In the genomic region with DNA sequence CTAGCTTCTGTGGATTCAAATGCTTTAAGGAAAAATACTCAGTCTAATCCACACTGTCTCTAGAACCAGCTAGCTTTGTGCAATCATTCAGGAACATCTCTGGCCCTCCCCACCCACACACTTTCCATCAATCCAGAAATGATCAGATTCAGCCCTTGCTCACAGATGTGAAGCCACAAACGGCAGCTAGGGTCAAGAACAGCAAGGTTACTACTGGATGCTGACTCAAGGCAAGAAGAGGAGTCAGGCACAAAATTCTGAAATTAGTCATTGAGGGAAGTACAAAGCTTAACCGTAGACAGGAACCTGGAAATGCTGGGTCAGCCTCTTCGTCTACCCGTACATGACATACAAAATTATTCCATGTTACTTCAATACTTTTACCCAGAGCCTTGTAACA, we compare ENCODE assay signal across 19 cellular contexts.
DNase-seq lines count a peak whose midpoint lies in the region; ATAC-seq and TF ChIP-seq lines count a peak whose summit lies in the region.
"Had no signal": no experiment of that assay in that cellular context is flagged by ENCODE, and none has a peak within 500 bp of the region (broad histone marks: within the 10 kb centered on the region; RNA-seq: fewer than 3 reads in every experiment).

No MANE protein-coding gene starts in this region.

- no peak overlapping the region for H3K27ac ChIP-seq in adrenal gland
- H3K27ac ChIP-seq: neural progenitor cell, right atrium auricular region had no signal

- no peak for TF ChIP-seq POLR2A in adrenal gland (IDR thresholded peaks at IDR 0.05)

- peak; percentile 94 for ATAC-seq in stimulated activated effector memory CD8-positive, alpha-beta T cell treated with anti-CD3 and anti-CD28 coated beads, Interleukin-12 subunit alpha, Interleukin-12 subunit beta, amount 100 ng/mL, for 72 hours
- ATAC-seq: HCT116, Right ventricle myocardium inferior, T-helper 17 cell had no signal

- H3K4me1 ChIP-seq in adrenal gland (replicated peaks in 1 of 2): no peaks in the 10 kb centered on the region
- H3K4me1 ChIP-seq: Caco-2, neural progenitor cell, right atrium auricular region had no signal

- no peaks in the 10 kb centered on the region for H3K27me3 Mint-ChIP-seq in activated naive CD4-positive, alpha-beta T cell treated with anti-CD3 and anti-CD28 coated beads, Interleukin-2, amount 10 ng/mL, durations not matched to agents 7 days and 5 days
- H3K27me3 Mint-ChIP-seq: dendritic cell treated with granulocyte-macrophage colony-stimulating factor and Interleukin-4, amounts not matched to agents 40 ng/mL and 50 ng/mL, for 4 days had no signal

- no peaks in the 10 kb centered on the region for H3K4me1 Mint-ChIP-seq in activated naive CD4-positive, alpha-beta T cell treated with anti-CD3 and anti-CD28 coated beads, Interleukin-2, amount 10 ng/mL, durations not matched to agents 7 days and 5 days
- H3K4me1 Mint-ChIP-seq in stimulated activated effector memory CD8-positive, alpha-beta T cell treated with anti-CD3 and anti-CD28 coated beads, Interleukin-12 subunit alpha, Interleukin-12 subunit beta, amount 100 ng/mL, for 72 hours: peaks cover 13% of the 10 kb centered on the region
- H3K4me1 Mint-ChIP-seq: T-helper 17 cell had no signal

- H3K36me3 Mint-ChIP-seq in activated naive CD4-positive, alpha-beta T cell treated with anti-CD3 and anti-CD28 coated beads, Interleukin-2, amount 10 ng/mL, durations not matched to agents 7 days and 5 days: no peaks in the 10 kb centered on the region
- no peaks in the 10 kb centered on the region for H3K36me3 Mint-ChIP-seq in stimulated activated effector memory CD8-positive, alpha-beta T cell treated with anti-CD3 and anti-CD28 coated beads, Interleukin-12 subunit alpha, Interleukin-12 subunit beta, amount 100 ng/mL, for 72 hours
- H3K36me3 Mint-ChIP-seq: neural progenitor cell had no signal

- no peak overlapping the region for H3K4me3 Mint-ChIP-seq in activated naive CD4-positive, alpha-beta T cell treated with anti-CD3 and anti-CD28 coated beads, Interleukin-2, amount 10 ng/mL, durations not matched to agents 7 days and 5 days
- H3K4me3 Mint-ChIP-seq in stimulated activated effector memory CD8-positive, alpha-beta T cell treated with anti-CD3 and anti-CD28 coated beads, Interleukin-12 subunit alpha, Interleukin-12 subunit beta, amount 100 ng/mL, for 72 hours: peak overlapping the region; percentile 34
- H3K4me3 Mint-ChIP-seq: dendritic cell treated with granulocyte-macrophage colony-stimulating factor and Interleukin-4, amounts not matched to agents 40 ng/mL and 50 ng/mL, for 4 days; neural progenitor cell; T-helper 17 cell had no signal

- H3K9me3 ChIP-seq in adrenal gland (replicated peaks in 1 of 3): no peaks in the 10 kb centered on the region
- H3K9me3 ChIP-seq: right atrium auricular region had no signal

- H3K27me3 ChIP-seq in adrenal gland: no peaks in the 10 kb centered on the region
- H3K27me3 ChIP-seq: neural progenitor cell, right atrium auricular region had no signal

- H3K4me3 ChIP-seq in choroid plexus epithelial cell (ENCODE audit: low read depth, low read length) (no peak overlapping the region), adrenal gland (no peak overlapping the region)
- H3K4me3 ChIP-seq: lung, neural progenitor cell, right atrium auricular region had no signal

- DNase-seq in activated naive CD4-positive, alpha-beta T cell treated with Interleukin-2 at 50 U/mL for 16 hours: peak; percentile 2
- DNase-seq in activated naive CD4-positive, alpha-beta T cell treated with anti-CD3 and anti-CD28 coated beads, Interleukin-2, amount 10 ng/mL, durations not matched to agents 7 days and 5 days: no peak
- peak; percentile 50 for DNase-seq in HT1080 (ENCODE audit: low read depth)
- peak; percentile 74 for DNase-seq in choroid plexus epithelial cell (ENCODE audit: low read depth)
- DNase-seq in stimulated activated effector memory CD8-positive, alpha-beta T cell treated with anti-CD3 and anti-CD28 coated beads, Interleukin-12 subunit alpha, Interleukin-12 subunit beta, amount 100 ng/mL, for 72 hours (ENCODE audit: low spot score in 2 of 2): peak; percentile 3 to 62
- DNase-seq in NCI-H1417 treated with DMSO at 0.1 percent for 48 hours (lab: John Stamatoyannopoulos, UW): no peak
- DNase-seq in adrenal gland: no peak
- DNase-seq in NCI-H345 (lab: John Stamatoyannopoulos, UW): no peak
- DNase-seq: activated CD4-positive, alpha-beta T cell treated with anti-CD3 and anti-CD28 coated beads, Interleukin-2, amount 50 U/mL, for 4 hours; Caco-2; NCI-H2171; NK-92 treated with Interleukin-12 subunit alpha and Interleukin-12 subunit beta, amount 100 ng/mL, for 24 hours; T-helper 17 cell had no signal

- WGBS in adrenal gland, 4 donors: 70 to 83% (median 73%) methylated on average over 4 of the region's 4 CpGs

- no peaks in the 10 kb centered on the region for H3K9me3 Mint-ChIP-seq in activated naive CD4-positive, alpha-beta T cell treated with anti-CD3 and anti-CD28 coated beads, Interleukin-2, amount 10 ng/mL, durations not matched to agents 7 days and 5 days
- no peaks in the 10 kb centered on the region for H3K9me3 Mint-ChIP-seq in stimulated activated effector memory CD8-positive, alpha-beta T cell treated with anti-CD3 and anti-CD28 coated beads, Interleukin-12 subunit alpha, Interleukin-12 subunit beta, amount 100 ng/mL, for 72 hours
- H3K9me3 Mint-ChIP-seq: dendritic cell treated with granulocyte-macrophage colony-stimulating factor and Interleukin-4, amounts not matched to agents 40 ng/mL and 50 ng/mL, for 4 days; neural progenitor cell had no signal

- no peaks in the 10 kb centered on the region for H3K36me3 ChIP-seq in adrenal gland (replicated peaks in 1 of 2)
- H3K36me3 ChIP-seq: neural progenitor cell, right atrium auricular region had no signal

- intact Hi-C loops in adrenal gland (cut with DNase I): no loop called here

- CTCF ChIA-PET in activated naive CD4-positive, alpha-beta T cell treated with anti-CD3 and anti-CD28 coated beads, Interleukin-2, amount 10 ng/mL, durations not matched to agents 7 days and 5 days (lab: Charles Lee): no interaction called here

- no peak overlapping the region for H3K27ac Mint-ChIP-seq in activated naive CD4-positive, alpha-beta T cell treated with anti-CD3 and anti-CD28 coated beads, Interleukin-2, amount 10 ng/mL, durations not matched to agents 7 days and 5 days
- H3K27ac Mint-ChIP-seq in stimulated activated effector memory CD8-positive, alpha-beta T cell treated with anti-CD3 and anti-CD28 coated beads, Interleukin-12 subunit alpha, Interleukin-12 subunit beta, amount 100 ng/mL, for 72 hours: peak overlapping the region; percentile 59
- H3K27ac Mint-ChIP-seq: dendritic cell treated with granulocyte-macrophage colony-stimulating factor and Interleukin-4, amounts not matched to agents 40 ng/mL and 50 ng/mL, for 4 days; neural progenitor cell; T-helper 17 cell had no signal

- peak; percentile 29 for TF ChIP-seq CTCF in choroid plexus epithelial cell (conservative IDR thresholded peaks at IDR 0.05; ENCODE audit: low read depth, low read length)
- no peak for TF ChIP-seq CTCF in adrenal gland (IDR thresholded peaks at IDR 0.05)

Comparison
In these comparisons a context has a peak if more than half of its experiments do, and no peak if none do; other contexts are left out.
1. DNase-seq: peak in activated naive CD4-positive, alpha-beta T cell treated with Interleukin-2 at 50 U/mL for 16 hours (single experiment), HT1080 (single experiment), choroid plexus epithelial cell (single experiment) and stimulated activated effector memory CD8-positive, alpha-beta T cell treated with anti-CD3 and anti-CD28 coated beads, Interleukin-12 subunit alpha, Interleukin-12 subunit beta, amount 100 ng/mL, for 72 hours (2 of 2); none in activated naive CD4-positive, alpha-beta T cell treated with anti-CD3 and anti-CD28 coated beads, Interleukin-2, amount 10 ng/mL, durations not matched to agents 7 days and 5 days (single experiment), NCI-H1417 treated with DMSO at 0.1 percent for 48 hours (single experiment), adrenal gland (0 of 7) and NCI-H345 (single experiment).